16 cellular contexts compared by ENCODE assay signal in the genomic region with DNA sequence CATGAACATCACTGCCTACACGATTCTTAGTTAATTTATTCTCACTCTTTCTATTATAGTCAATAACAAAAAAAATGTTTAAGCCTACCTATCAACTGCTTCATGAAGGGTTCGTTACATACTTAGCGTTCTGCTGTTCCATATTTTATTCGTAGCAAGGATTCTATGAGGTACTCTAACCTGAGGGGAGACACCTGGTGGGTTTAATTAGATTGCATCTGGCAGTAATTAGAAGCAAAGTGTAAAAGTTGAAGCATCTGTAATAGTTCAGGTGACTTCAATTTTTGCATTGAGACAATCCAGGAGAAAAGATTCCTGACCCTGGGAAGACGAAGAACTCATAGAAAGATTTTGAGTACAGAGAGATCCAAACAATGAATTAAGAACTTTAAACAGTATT.
"Had no signal": no experiment of that assay in that cellular context is flagged by ENCODE, and none has a peak within 500 bp of the region (broad histone marks: within the 10 kb centered on the region; RNA-seq: fewer than 3 reads in every experiment).

No MANE protein-coding gene starts in this region.

- H3K4me1 ChIP-seq: ascending aorta, breast epithelium, gastroesophageal sphincter, heart right ventricle, lower lobe of right lung, upper lobe of left lung had no signal

- H3K4me3 ChIP-seq: ascending aorta, breast epithelium, gastroesophageal sphincter, heart right ventricle, lower lobe of right lung, upper lobe of left lung had no signal

- H3K36me3 ChIP-seq: ascending aorta, breast epithelium, gastroesophageal sphincter, heart right ventricle, lower lobe of right lung, upper lobe of left lung had no signal

- H3K27me3 ChIP-seq: ascending aorta, breast epithelium, gastroesophageal sphincter, heart right ventricle, upper lobe of left lung had no signal

- DNase-seq: activated CD4-positive, alpha-beta T cell treated with anti-CD3 and anti-CD28 coated beads for 1 hour; activated CD4-positive, alpha-beta T cell treated with anti-CD3 and anti-CD28 coated beads, Interleukin-2, amount 50 U/mL, for 4 hours; activated naive CD4-positive, alpha-beta T cell treated with anti-CD3 and anti-CD28 coated beads, Interleukin-2, amount 10 ng/mL, durations not matched to agents 7 days and 5 days; activated T-cell treated with anti-CD3 and anti-CD28 coated beads, Interleukin-2, amount 50 U/mL, for 24 hours; dermis blood vessel endothelial cell; effector memory CD8-positive, alpha-beta T cell; heart right ventricle; left colon; lower lobe of right lung; stimulated activated naive CD8-positive, alpha-beta T cell treated with anti-CD3 and anti-CD28 coated beads, Interleukin-15, amount 100 ng/mL, for 72 hours; T1000; upper lobe of left lung had no signal

- H3K27ac ChIP-seq: ascending aorta, breast epithelium, epithelial cell of prostate, gastroesophageal sphincter, heart right ventricle, lower lobe of right lung, upper lobe of left lung had no signal

- H3K9me3 ChIP-seq: ascending aorta, breast epithelium, gastroesophageal sphincter, heart right ventricle, lower lobe of right lung, upper lobe of left lung had no signal
